8 cellular contexts compared by ENCODE assay signal in genomic region chr18:8654482-8655451, GRCh38. TPM values are rescaled to one million over a fixed set of nuclear protein-coding genes. Genes with fewer than 3 reads are reported as not detected.
DNase-seq lines count a peak whose midpoint lies in the region; ATAC-seq, FAIRE-seq and TF ChIP-seq lines count a peak whose summit lies in the region.

No MANE protein-coding gene starts in this region.

- DNase-seq in Calu3 = no peak
- peak; percentile 12 for DNase-seq in Jurkat, Clone E6-1 (ENCODE audit: low read depth, low spot score)
- no peak for DNase-seq in T-helper 17 cell
- peak; percentile 44 to 51 for DNase-seq in frontal cortex (ENCODE audit: low spot score in 2 of 2)
- DNase-seq in thyroid gland = no peak
- DNase-seq in middle frontal gyrus (ENCODE audit: extremely low spot score, low spot score) = no peak
- DNase-seq in activated CD4-positive, alpha-beta T cell treated with anti-CD3 and anti-CD28 coated beads, Interleukin-2, amount 50 U/mL, for 48 hours = no peak
- no peak for DNase-seq in activated naive CD4-positive, alpha-beta T cell treated with anti-CD3 and anti-CD28 coated beads for 36 hours

- FAIRE-seq in frontal cortex (lab: Jason Lieb, UNC) = peak; percentile 97

- 38 to 44% methylated on average over 7 of the region's 7 CpGs for WGBS in thyroid gland, 2 donors

- no peak overlapping the region for H3K4me3 Mint-ChIP-seq in Calu3 (ENCODE audit: low read depth, unreplicated experiment)
- no peak overlapping the region for H3K4me3 Mint-ChIP-seq in T-helper 17 cell
- no peak overlapping the region for H3K4me3 Mint-ChIP-seq in activated naive CD4-positive, alpha-beta T cell treated with anti-CD3 and anti-CD28 coated beads for 36 hours

- H3K4me1 Mint-ChIP-seq in Calu3 (ENCODE audit: low read depth, unreplicated experiment) = no peaks in the 10 kb centered on the region
- H3K4me1 Mint-ChIP-seq in T-helper 17 cell = no peaks in the 10 kb centered on the region
- no peaks in the 10 kb centered on the region for H3K4me1 Mint-ChIP-seq in activated naive CD4-positive, alpha-beta T cell treated with anti-CD3 and anti-CD28 coated beads for 36 hours (ENCODE audit: low read depth)

- peak; percentile 53 for ATAC-seq in T-helper 17 cell

- H3K27me3 Mint-ChIP-seq in Calu3 (ENCODE audit: unreplicated experiment) (no peaks in the 10 kb centered on the region), T-helper 17 cell (peaks cover 35% of the 10 kb centered on the region)
- peaks cover 7% of the 10 kb centered on the region for H3K27me3 Mint-ChIP-seq in activated naive CD4-positive, alpha-beta T cell treated with anti-CD3 and anti-CD28 coated beads for 36 hours (ENCODE audit: low read depth)

- H3K36me3 Mint-ChIP-seq in Calu3 (ENCODE audit: insufficient read depth, unreplicated experiment) = peaks cover 3% of the 10 kb centered on the region
- no peaks in the 10 kb centered on the region for H3K36me3 Mint-ChIP-seq in T-helper 17 cell (ENCODE audit: low read depth)
- no peaks in the 10 kb centered on the region for H3K36me3 Mint-ChIP-seq in activated naive CD4-positive, alpha-beta T cell treated with anti-CD3 and anti-CD28 coated beads for 36 hours (ENCODE audit: low read depth)

- H3K4me1 ChIP-seq in thyroid gland = peaks cover 0 to 5% of the 10 kb centered on the region in 2 donors

- CTCF ChIA-PET in Calu3 (lab: Charles Lee) = interaction anchor here (0.6 to 0.8 kb wide), 3 partner anchors 327 to 702 kb away, joined by 3 to 4 read pairs (median 3); no protein-coding TSS in a partner anchor
- CTCF ChIA-PET in activated naive CD4-positive, alpha-beta T cell treated with anti-CD3 and anti-CD28 coated beads for 36 hours (lab: Charles Lee) = interaction anchor here (0.5 to 4.2 kb wide), 16 partner anchors 11 to 404 kb away, joined by 3 to 35 read pairs (median 4); no protein-coding TSS in a partner anchor

- no peak overlapping the region for H3K27ac ChIP-seq in thyroid gland

- H3K4me3 ChIP-seq in Jurkat, Clone E6-1 (ENCODE audit: low read length) = no peak overlapping the region
- no peak overlapping the region for H3K4me3 ChIP-seq in thyroid gland (replicated peaks in 1 of 3)

- no peaks in the 10 kb centered on the region for H3K9me3 ChIP-seq in T-helper 17 cell (ENCODE audit: control insufficient read depth, low read length, poor library complexity, severe bottlenecking)
- no peaks in the 10 kb centered on the region for H3K9me3 ChIP-seq in thyroid gland

- no peak for TF ChIP-seq POLR2A in thyroid gland (IDR thresholded peaks at IDR 0.05)

- TF ChIP-seq CTCF in Calu3 (IDR thresholded peaks at IDR 0.05; ENCODE audit: unreplicated experiment) (peak; percentile 59), thyroid gland (IDR thresholded peaks at IDR 0.05) (peak; percentile 49 to 77 (median 72))

- no peak overlapping the region for H3K27ac Mint-ChIP-seq in Calu3 (ENCODE audit: unreplicated experiment)
- no peak overlapping the region for H3K27ac Mint-ChIP-seq in T-helper 17 cell
- no peak overlapping the region for H3K27ac Mint-ChIP-seq in activated naive CD4-positive, alpha-beta T cell treated with anti-CD3 and anti-CD28 coated beads for 36 hours

- no peaks in the 10 kb centered on the region for H3K27me3 ChIP-seq in thyroid gland

- no peaks in the 10 kb centered on the region for H3K9me3 Mint-ChIP-seq in Calu3 (ENCODE audit: low read depth, unreplicated experiment)
- H3K9me3 Mint-ChIP-seq in activated naive CD4-positive, alpha-beta T cell treated with anti-CD3 and anti-CD28 coated beads for 36 hours = no peaks in the 10 kb centered on the region

- no TSS peak for BruUV-seq in Calu3 (replicated peaks; lab: Mats Ljungman, UMichigan)

- H3K36me3 ChIP-seq in thyroid gland = no peaks in the 10 kb centered on the region

- intact Hi-C loops in Calu3 (cut with micrococcal nuclease; ENCODE audit: unreplicated experiment) = loop anchor here (1.0 to 5.0 kb wide), 3 partner anchors 48 to 400 kb away; no protein-coding TSS in a partner anchor
- intact Hi-C loops in thyroid gland (cut with DNase I) = no loop called here
- intact Hi-C loops in activated naive CD4-positive, alpha-beta T cell treated with anti-CD3 and anti-CD28 coated beads for 36 hours (cut with micrococcal nuclease) = loop anchor here (1.0 to 2.0 kb wide), 5 partner anchors 42 to 862 kb away; no protein-coding TSS in a partner anchor

RNA-seq across cellular contexts. Expression of gene RAB12, which starts 45.5 kb away (rescaled TPM):
- total RNA-seq in Calu3 (2022) (47.7 and 49.5 TPM in 2 replicates), T-helper 17 cell (10 to 100 TPM; 15.8 to 16.5 TPM), frontal cortex (119 TPM), thyroid gland (10 to 100 TPM; 36.3 to 60.9 (median 49.8) TPM)
- polyA plus RNA-seq in Jurkat, Clone E6-1 (2012; ENCODE audit: insufficient read depth, insufficient read length) = 10.0 TPM
- 10 to 100 TPM; 11.0 to 11.9 TPM for total RNA-seq in activated naive CD4-positive, alpha-beta T cell treated with anti-CD3 and anti-CD28 coated beads for 36 hours

RNA-seq across cellular contexts. Expression of gene MTCL1, which starts 50.6 kb away (rescaled TPM):
- 297 and 314 TPM in 2 replicates for total RNA-seq in Calu3 (2022)
- 14.8 TPM for polyA plus RNA-seq in Jurkat, Clone E6-1 (2012; ENCODE audit: insufficient read depth, insufficient read length)
- total RNA-seq in T-helper 17 cell = 1 to 10 TPM in 1 of 2 donors, under 1 TPM in 1; 0.22 to 2.1 TPM
- 15.9 TPM for total RNA-seq in frontal cortex
- 1 to 10 TPM; 2.0 to 3.2 (median 2.5) TPM for total RNA-seq in thyroid gland
- under 1 TPM; 0.15 to 0.31 TPM for total RNA-seq in activated naive CD4-positive, alpha-beta T cell treated with anti-CD3 and anti-CD28 coated beads for 36 hours

Comparison
In these comparisons a context has a peak if more than half of its experiments do, and no peak if none do; other contexts are left out.
1. DNase-seq: peak in Jurkat, Clone E6-1 (single experiment) and frontal cortex (2 of 2); none in Calu3 (single experiment), T-helper 17 cell (0 of 3), thyroid gland (0 of 2), middle frontal gyrus (single experiment), activated CD4-positive, alpha-beta T cell treated with anti-CD3 and anti-CD28 coated beads, Interleukin-2, amount 50 U/mL, for 48 hours (0 of 2) and activated naive CD4-positive, alpha-beta T cell treated with anti-CD3 and anti-CD28 coated beads for 36 hours (single experiment).
2. RNA of gene MTCL1, which starts 50.6 kb away (total RNA-seq): 297 to 314 TPM in Calu3; 15.9 TPM in frontal cortex (single experiment), 2.0 to 3.2 TPM in thyroid gland, 0.22 to 2.1 TPM in T-helper 17 cell and 0.15 to 0.31 TPM in activated naive CD4-positive, alpha-beta T cell treated with anti-CD3 and anti-CD28 coated beads for 36 hours; every median in the first group is over 10 times any median in the second.